Comparison of ENCODE assay signal across 22 cellular contexts in genomic region chr3:50169232-50169631, GRCh38. TPM values are rescaled to one million over a fixed set of nuclear protein-coding genes. Genes with fewer than 3 reads are reported as not detected.
DNase-seq lines count a peak whose midpoint lies in the region; TF ChIP-seq lines count a peak whose summit lies in the region.
"Had no signal": no experiment of that assay in that cellular context is flagged by ENCODE, and none has a peak within 500 bp of the region (broad histone marks: within the 10 kb centered on the region; RNA-seq: fewer than 3 reads in every experiment).

No MANE protein-coding gene starts in this region.

- H3K36me3 ChIP-seq in tibial artery: peaks cover 0 to 10% (median 2%) of the 10 kb centered on the region in 3 donors

- peaks cover 0 to 86% (median 72%) of the 10 kb centered on the region in 4 donors for H3K4me1 ChIP-seq in tibial artery

- peak overlapping the region; percentile 82 to 97 for H3K27ac ChIP-seq in coronary artery
- H3K27ac ChIP-seq in tibial artery: peak overlapping the region; percentile 70 to 87
- H3K27ac ChIP-seq: 22Rv1, KMS-11, PC-9 had no signal

- peak overlapping the region; percentile 100 for H3K27ac Mint-ChIP-seq in nephron progenitor cell
- H3K27ac Mint-ChIP-seq in immature natural killer cell: no peak overlapping the region
- H3K27ac Mint-ChIP-seq: activated B cell treated with CpG ODN at 0.5 μM for 24 hours; activated CD4-positive, alpha-beta memory T cell treated with anti-CD3 and anti-CD28 coated beads for 36 hours; dendritic cell treated with granulocyte-macrophage colony-stimulating factor and Interleukin-4, amounts not matched to agents 40 ng/mL and 50 ng/mL, for 4 days had no signal

- DNase-seq in DMS53 (lab: John Stamatoyannopoulos, UW) (peak; percentile 43), DMS53 treated with DMSO at 0.1 percent for 48 hours (lab: John Stamatoyannopoulos, UW; ENCODE audit: unreplicated experiment) (no peak), coronary artery (ENCODE audit: low spot score) (no peak), nephron progenitor cell (no peak), tibial artery (no peak), immature natural killer cell (no peak), inferior parietal cortex (ENCODE audit: extremely low spot score) (no peak), C1 segment of cervical spinal cord (lab: John Stamatoyannopoulos, UW) (no peak)
- DNase-seq: activated B cell treated with CpG ODN at 0.5 μM for 24 hours; activated CD4-positive, alpha-beta memory T cell treated with anti-CD3 and anti-CD28 coated beads for 36 hours; activated gamma-delta T cell; activated T-cell treated with anti-CD3 and anti-CD28 coated beads for 4 hours; EL; NCI-H1048; NCI-H187 treated with DMSO at 0.1 percent for 48 hours; NCI-H345; PC-9; T1000 had no signal

- no peaks in the 10 kb centered on the region for H3K27me3 ChIP-seq in tibial artery

- peaks cover 13% of the 10 kb centered on the region for H3K36me3 Mint-ChIP-seq in nephron progenitor cell (ENCODE audit: low read depth)
- no peaks in the 10 kb centered on the region for H3K36me3 Mint-ChIP-seq in immature natural killer cell
- H3K36me3 Mint-ChIP-seq: activated CD4-positive, alpha-beta memory T cell treated with anti-CD3 and anti-CD28 coated beads for 36 hours had no signal

- intact Hi-C loops in tibial artery (cut with DNase I; ENCODE audit: low total_unique reads): no loop called here

- H3K4me1 Mint-ChIP-seq in nephron progenitor cell (peaks cover 81% of the 10 kb centered on the region), immature natural killer cell (no peaks in the 10 kb centered on the region)

- H3K9me3 ChIP-seq in tibial artery: no peaks in the 10 kb centered on the region

- TF ChIP-seq CTCF in coronary artery (IDR thresholded peaks at IDR 0.05) (no peak), nephron progenitor cell (IDR thresholded peaks at IDR 0.05) (no peak), tibial artery (IDR thresholded peaks at IDR 0.05) (no peak)

- H3K4me3 Mint-ChIP-seq in nephron progenitor cell (peak overlapping the region; percentile 28), immature natural killer cell (no peak overlapping the region)
- H3K4me3 Mint-ChIP-seq: activated B cell treated with CpG ODN at 0.5 μM for 24 hours; activated CD4-positive, alpha-beta memory T cell treated with anti-CD3 and anti-CD28 coated beads for 36 hours; dendritic cell treated with granulocyte-macrophage colony-stimulating factor and Interleukin-4, amounts not matched to agents 40 ng/mL and 50 ng/mL, for 4 days had no signal

- H3K9me3 Mint-ChIP-seq in nephron progenitor cell (no peaks in the 10 kb centered on the region), immature natural killer cell (no peaks in the 10 kb centered on the region)
- H3K9me3 Mint-ChIP-seq: activated B cell treated with CpG ODN at 0.5 μM for 24 hours; activated CD4-positive, alpha-beta memory T cell treated with anti-CD3 and anti-CD28 coated beads for 36 hours; dendritic cell treated with granulocyte-macrophage colony-stimulating factor and Interleukin-4, amounts not matched to agents 40 ng/mL and 50 ng/mL, for 4 days had no signal

- no peaks in the 10 kb centered on the region for H3K27me3 Mint-ChIP-seq in nephron progenitor cell (ENCODE audit: low read depth, poor library complexity)
- H3K27me3 Mint-ChIP-seq in immature natural killer cell (ENCODE audit: low read depth in 3 of 3): peaks cover 0 to 5% (median 2%) of the 10 kb centered on the region in 3 donors
- H3K27me3 Mint-ChIP-seq: activated CD4-positive, alpha-beta memory T cell treated with anti-CD3 and anti-CD28 coated beads for 36 hours had no signal

- no peak overlapping the region for H3K4me3 ChIP-seq in coronary artery
- H3K4me3 ChIP-seq in tibial artery: no peak overlapping the region
- H3K4me3 ChIP-seq: PC-9 had no signal

RNA-seq across cellular contexts. Expression of gene SEMA3F, which starts 14.1 kb away (rescaled TPM):
- polyA plus RNA-seq in immature natural killer cell: not detected

RNA-seq across cellular contexts. Expression of gene GNAT1, which starts 22.2 kb away (rescaled TPM):
- not detected for polyA plus RNA-seq in immature natural killer cell
- polyA plus RNA-seq: neural cell had no signal

RNA-seq across cellular contexts. Expression of gene SLC38A3, which starts 35.8 kb away (rescaled TPM):
- polyA plus RNA-seq in immature natural killer cell: not detected
- polyA plus RNA-seq: neural cell had no signal
